In the genomic region with DNA sequence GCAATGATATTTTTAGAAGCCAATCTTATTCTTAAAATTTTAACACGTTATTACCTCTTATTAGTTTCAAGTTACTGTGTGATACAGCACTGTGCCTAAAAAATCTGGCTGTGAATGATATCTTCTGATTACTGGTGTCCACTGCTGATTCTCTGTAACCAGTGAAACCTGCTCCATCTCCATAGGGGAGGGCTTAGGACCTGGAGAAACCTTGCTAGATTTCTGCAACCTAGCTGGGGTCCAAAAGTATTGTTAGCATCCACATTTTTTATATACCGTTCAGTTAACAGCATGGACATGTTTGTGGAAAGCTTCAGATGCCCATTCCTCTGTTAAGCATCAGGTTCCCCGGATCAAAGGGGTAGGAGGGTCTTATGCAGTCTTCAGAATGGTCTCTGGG, we compare ENCODE assay signal across 26 cellular contexts.
DNase-seq lines count a peak whose midpoint lies in the region; ATAC-seq, FAIRE-seq and TF ChIP-seq lines count a peak whose summit lies in the region.
"Had no signal": no experiment of that assay in that cellular context is flagged by ENCODE, and none has a peak within 500 bp of the region (broad histone marks: within the 10 kb centered on the region; RNA-seq: fewer than 3 reads in every experiment).

No MANE protein-coding gene starts in this region.

- TF ChIP-seq EP300 in H1 (IDR thresholded peaks at IDR 0.05; ENCODE audit: borderline replicate concordance in 1 of 2, low read depth in 2 of 2, low read length in 2 of 2), result no peak

- no peaks in the 10 kb centered on the region for H3K79me1 ChIP-seq in H1 (ENCODE audit: low read depth, low read length)

- TF ChIP-seq CTCF in right atrium auricular region (IDR thresholded peaks at IDR 0.05) (no peak), H1 (IDR thresholded peaks at IDR 0.05; ENCODE audit: control extremely low read depth in 1 of 3, insufficient read depth in 1 of 3, low read depth in 1 of 3, low read length in 3 of 3) (no peak), pancreas (IDR thresholded peaks at IDR 0.05) (no peak)

- peak overlapping the region; percentile 21; the same call in 1 of the 2 replicates for H2BK20ac ChIP-seq in H1 (ENCODE audit: low read length)

- H4K8ac ChIP-seq in H1 (ENCODE audit: extremely low read depth, insufficient read depth, low read length), result no peak overlapping the region

- CTCF ChIA-PET in H1 (lab: Charles Lee; ENCODE audit: partially characterized antibody), result no interaction called here

- no peak overlapping the region for H3K23ac ChIP-seq in H1 (ENCODE audit: insufficient read length)

- no peak overlapping the region for H4K91ac ChIP-seq in H1 (replicated peaks; ENCODE audit: insufficient read length, low read length)

- no peak for TF ChIP-seq RAD21 in H1 (IDR thresholded peaks at IDR 0.05 in 1 of 2, conservative IDR thresholded peaks at IDR 0.05 in 1 of 2; ENCODE audit: low read depth in 2 of 2, low read length in 2 of 2)

- no peak overlapping the region for H3K9ac ChIP-seq in H1 (replicated peaks in 1 of 4; ENCODE audit: extremely low read depth in 1 of 4, low read depth in 3 of 4, low read length in 3 of 4)

- no peaks in the 10 kb centered on the region for H3K9me3 ChIP-seq in right atrium auricular region
- H3K9me3 ChIP-seq in H1 (ENCODE audit: insufficient read depth in 2 of 2, low read depth in 1 of 2, low read length in 1 of 2), result no peaks in the 10 kb centered on the region
- no peaks in the 10 kb centered on the region for H3K9me3 ChIP-seq in pancreas

- TF ChIP-seq POLR2A in H1 (IDR thresholded peaks at IDR 0.05; ENCODE audit: control extremely low read depth in 1 of 2, low read depth in 2 of 2, low read length in 2 of 2), result no peak

- WGBS in H1 (ENCODE audit: extremely low coverage in 1 of 2, insufficient coverage in 1 of 2, insufficient read length in 1 of 2, insufficient replicate concordance in 2 of 2, low coverage in 1 of 2, low lambda C conversion rate in 2 of 2, missing lambda C conversion rate in 1 of 2), 2 experiments, result 91% methylated on average over 3 of the region's 3 CpGs; no CpG with 5 or more reads in 1 of the 2 experiments
- 37 to 40% methylated on average over 3 of the region's 3 CpGs for WGBS in pancreas, 2 donors

- in situ Hi-C loops in ACHN (cut with HindIII; ENCODE audit: low pct_ligation_motif_present, low pct_unique_long_range_greater_than_20kb, low sequenced_read_pairs), result no loop called here

- H3K27me3 ChIP-seq in right atrium auricular region (no peaks in the 10 kb centered on the region), H1 (replicated peaks in 1 of 4; ENCODE audit: control insufficient read depth in 3 of 4, extremely low read depth in 1 of 4, insufficient read depth in 3 of 4, low read length in 3 of 4) (no peaks in the 10 kb centered on the region), pancreas (no peaks in the 10 kb centered on the region)

- H2AK5ac ChIP-seq in H1 (ENCODE audit: low read depth, low read length), result no peak overlapping the region

- FAIRE-seq in H1 (lab: Jason Lieb, UNC), result no peak
- FAIRE-seq in pancreas (lab: Jason Lieb, UNC), result no peak
- FAIRE-seq: D721Med, RCC 7860 had no signal

- H3K4me3 ChIP-seq in right atrium auricular region, result no peak overlapping the region
- H3K4me3 ChIP-seq in H1 (ENCODE audit: extremely low read depth in 1 of 4, insufficient read depth in 2 of 4, low read depth in 3 of 4, low read length in 4 of 4), result no peak overlapping the region
- no peak overlapping the region for H3K4me3 ChIP-seq in pancreas

- no peaks in the 10 kb centered on the region for H4K20me1 ChIP-seq in H1 (replicated peaks in 1 of 2; ENCODE audit: control insufficient read depth in 1 of 2, insufficient read depth in 2 of 2, low read length in 2 of 2)

- H2BK120ac ChIP-seq in H1 (replicated peaks; ENCODE audit: low read depth, low read length), result no peak overlapping the region

- H3K79me2 ChIP-seq in H1 (ENCODE audit: control insufficient read depth in 1 of 2, insufficient read depth in 2 of 2, low read length in 2 of 2), result no peaks in the 10 kb centered on the region

- H3K27ac ChIP-seq in right atrium auricular region (no peak overlapping the region), H1 (ENCODE audit: low read depth, low read length) (no peak overlapping the region), pancreas (peak overlapping the region; percentile 5 to 47 (median 29))
- H3K27ac ChIP-seq: 22Rv1, HL-60 had no signal

- H4K5ac ChIP-seq in H1 (ENCODE audit: insufficient read length, low read depth, low read length), result no peak overlapping the region

- no peak overlapping the region; the same call in 1 of the 2 replicates for H2BK5ac ChIP-seq in H1 (ENCODE audit: low read depth, low read length)

- H3K14ac ChIP-seq in H1 (ENCODE audit: insufficient read length), result no peak overlapping the region

- no peak overlapping the region for H3K4ac ChIP-seq in H1 (replicated peaks; ENCODE audit: insufficient read length, low read depth, low read length)

- H2BK15ac ChIP-seq in H1 (ENCODE audit: low read length), result no peak overlapping the region

- H3K4me1 ChIP-seq in right atrium auricular region (no peaks in the 10 kb centered on the region), H1 (replicated peaks in 1 of 4; ENCODE audit: control insufficient read depth in 3 of 4, insufficient read depth in 4 of 4, low read length in 3 of 4) (peaks cover 0 to 9% (median 3%) of the 10 kb centered on the region in 4 experiments; a peak in 4 of 7 replicates), pancreas (no peaks in the 10 kb centered on the region)

- DNase-seq in right atrium auricular region (ENCODE audit: low spot score) (peak; percentile 30), Right ventricle myocardium superior (no peak), H1 (ENCODE audit: low read depth in 1 of 2, low spot score in 2 of 2) (no peak), pancreas (no peak), D341Med (ENCODE audit: low spot score) (no peak), ACHN (no peak), NCI-H2196 (lab: John Stamatoyannopoulos, UW; ENCODE audit: unreplicated experiment) (no peak), NCI-H2081 treated with DMSO at 0.1 percent for 48 hours (lab: John Stamatoyannopoulos, UW) (no peak)
- DNase-seq: AML-193; C1 segment of cervical spinal cord; CD8-positive, alpha-beta T cell; DMS53; GF-D8; H9; KBM-7; MM.1S; NCI-H1092; NCI-H1436; NCI-H187 treated with DMSO at 0.1 percent for 48 hours; NCI-H226; NCI-H524 treated with DMSO at 0.1 percent for 48 hours; NCI-H82 had no signal

- H3K4me2 ChIP-seq in H1 (ENCODE audit: insufficient read depth in 1 of 2, low read depth in 2 of 2, low read length in 2 of 2), result no peak overlapping the region

- intact Hi-C loops in Right ventricle myocardium superior (cut with DNase I), result loop anchor here (10.0 kb wide), 1 partner anchor 57 kb away; no protein-coding TSS in a partner anchor
- intact Hi-C loops in pancreas (cut with DNase I), result no loop called here

- POLR2A ChIA-PET in H1 (lab: Charles Lee; ENCODE audit: partially characterized antibody), result no interaction called here

- no peak overlapping the region for H2AFZ ChIP-seq in H1 (ENCODE audit: low read length)

- H3K23me2 ChIP-seq in H1 (ENCODE audit: low read depth, low read length), result no peaks in the 10 kb centered on the region

- H2BK12ac ChIP-seq in H1 (ENCODE audit: low read depth, low read length), result no peak overlapping the region; the same call in 1 of the 2 replicates

- no peak overlapping the region for H3K18ac ChIP-seq in H1 (ENCODE audit: extremely low read depth, low read length)

- no peak overlapping the region for H3K56ac ChIP-seq in H1 (replicated peaks; ENCODE audit: insufficient read length, low read depth, low read length)

- H3K36me3 ChIP-seq in right atrium auricular region, result no peaks in the 10 kb centered on the region
- no peaks in the 10 kb centered on the region for H3K36me3 ChIP-seq in H1 (ENCODE audit: control insufficient read depth in 2 of 4, insufficient read depth in 4 of 4, low read length in 3 of 4)
- no peaks in the 10 kb centered on the region for H3K36me3 ChIP-seq in pancreas

- ATAC-seq in Right ventricle myocardium superior (ENCODE audit: poor library complexity) (no peak), pancreas (no peak)
- ATAC-seq: CD8-positive, alpha-beta T cell had no signal

TF ChIP-seq in H1, 55 proteins besides CTCF, POLR2A, EP300 and RAD21:
- TF ChIP-seq EGR1 (IDR thresholded peaks at IDR 0.05; ENCODE audit: borderline replicate concordance, low read depth, low read length) (no peak), GABPA (IDR thresholded peaks at IDR 0.05; ENCODE audit: borderline replicate concordance, insufficient read depth, low read length) (no peak)

Comparison
In these comparisons a context has a peak if more than half of its experiments do, and no peak if none do; other contexts are left out.
1. H3K27ac ChIP-seq: peak in pancreas (4 of 4); none in right atrium auricular region (0 of 2) and H1 (single experiment).